Comparison of ENCODE assay signal across 1 cellular context in genomic region chr22:19174106-19175025, GRCh38.
TF ChIP-seq lines count a peak whose summit lies in the region.

No MANE protein-coding gene starts in this region.

TF ChIP-seq in H1, 55 proteins besides CTCF, POLR2A, EP300 and RAD21:
- TF ChIP-seq TEAD4 (IDR thresholded peaks at IDR 0.05; ENCODE audit: low read depth, low read length) (peak; percentile 96), NANOG (IDR thresholded peaks at IDR 0.05; ENCODE audit: insufficient read depth, low read depth, low read length, poor library complexity, severe bottlenecking) (no peak), ASH2L (IDR thresholded peaks at IDR 0.05; ENCODE audit: low read length) (no peak), FOSL1 (IDR thresholded peaks at IDR 0.05; ENCODE audit: insufficient read depth, low read depth, low read length) (no peak), TAF1 (IDR thresholded peaks at IDR 0.05; ENCODE audit: low read depth, low read length) (0 out of 2 replicates have a peak, but pooled peaks have one; percentile 44), CBX5 (IDR thresholded peaks at IDR 0.05; ENCODE audit: low read depth, low read length) (no peak), POLR2AphosphoS5 (IDR thresholded peaks at IDR 0.05; ENCODE audit: low read depth, low read length) (peak; percentile 66; the same call in 1 of the 2 replicates), TCF12 (IDR thresholded peaks at IDR 0.05; ENCODE audit: low read depth, low read length) (peak; percentile 79; the same call in 1 of the 2 replicates)
